Comparison of ENCODE assay signal across 8 cellular contexts in the genomic region with DNA sequence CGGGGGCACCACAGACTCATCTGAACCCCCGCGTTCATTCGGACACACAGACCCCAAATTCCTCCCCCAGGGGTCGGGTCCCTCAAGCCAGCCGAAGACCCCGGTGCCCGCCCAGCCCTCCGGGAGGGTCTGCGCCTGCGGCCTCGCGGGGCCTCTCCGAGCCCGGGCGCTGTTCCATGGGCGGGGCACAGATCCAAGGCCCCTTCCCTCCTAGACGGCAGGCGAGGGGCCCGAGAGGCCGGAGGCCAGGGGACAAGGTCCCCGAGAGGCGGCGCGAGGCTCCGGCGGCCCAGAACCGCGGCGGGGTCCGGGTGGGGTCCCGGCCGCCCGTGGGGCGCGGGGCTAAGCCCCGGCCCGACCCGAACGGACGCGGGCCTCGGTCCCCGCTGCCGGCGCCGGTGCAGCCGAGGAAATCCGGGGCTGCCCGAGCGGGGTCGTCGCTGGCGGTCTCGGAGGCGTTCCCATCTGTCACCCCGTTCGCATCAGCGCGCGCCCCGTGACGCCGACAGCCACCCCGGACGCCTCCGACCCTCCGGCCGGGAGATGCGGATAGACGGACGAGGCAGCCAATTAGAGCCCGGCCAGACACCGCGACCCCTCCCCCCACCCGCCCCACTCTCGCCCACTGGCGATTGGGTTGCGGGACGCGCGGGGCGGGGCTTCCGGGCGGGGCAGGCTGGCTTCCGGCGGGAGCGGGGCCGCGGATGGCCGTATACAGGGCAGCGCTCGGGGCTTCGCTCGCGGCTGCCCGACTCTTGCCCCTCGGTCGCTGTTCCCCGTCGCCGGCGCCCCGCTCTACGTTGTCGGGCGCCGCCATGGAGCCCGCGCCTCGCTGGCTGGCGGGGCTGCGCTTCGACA. TPM values are rescaled to one million over a fixed set of nuclear protein-coding genes. Genes with fewer than 3 reads are reported as not detected.
A peak's percentile ranks its signal among the peaks of the same experiment; 100 is the strongest.
DNase-seq lines count a peak whose midpoint lies in the region; ATAC-seq and TF ChIP-seq lines count a peak whose summit lies in the region.

Gene SELENOO (plus strand): TSS at position 679 of the 858 bp plus-strand sequence. CDS start 26 bp downstream, at position 705.

- H3K9me3 Mint-ChIP-seq in activated CD4-positive, alpha-beta memory T cell treated with anti-CD3 and anti-CD28 coated beads for 36 hours, result no peaks in the 10 kb centered on the region

- 0 to 2% methylated on average over 15 to 44 of the region's 114 CpGs for WGBS in lower leg skin, 2 donors

- intact Hi-C loops in activated CD4-positive, alpha-beta memory T cell treated with anti-CD3 and anti-CD28 coated beads for 36 hours (cut with micrococcal nuclease), result loop anchor here (1.0 kb wide), 2 partner anchors 9 to 15 kb away; partner anchors contain the start of gene TRABD
- intact Hi-C loops in dorsolateral prefrontal cortex (cut with DNase I), result loop anchor here in 1 of 2 donors (10.0 kb wide), 1 partner anchor 266 kb away; no protein-coding TSS in a partner anchor
- intact Hi-C loops in lower leg skin (cut with DNase I; ENCODE audit: low total_unique reads), result loop anchor here (10.0 kb wide), 1 partner anchor 46 kb away; no protein-coding TSS in a partner anchor

- CTCF ChIA-PET in activated CD4-positive, alpha-beta memory T cell treated with anti-CD3 and anti-CD28 coated beads for 36 hours (lab: Charles Lee), result no interaction called here

- POLR2A ChIA-PET in activated CD4-positive, alpha-beta memory T cell treated with anti-CD3 and anti-CD28 coated beads for 36 hours (lab: Charles Lee), result interaction anchor here (2.6 kb wide), 1 partner anchor 9 kb away, joined by 12 read pairs; no protein-coding TSS in a partner anchor

- peak within 1 kb of the TSS in 54 of 59 donors; percentile 7 to 93 (median 78) for H3K27ac ChIP-seq in dorsolateral prefrontal cortex

- H3K4me3 ChIP-seq in AG10803 (ENCODE audit: low read length), result peak within 1 kb of the TSS; percentile 71
- H3K4me3 ChIP-seq in dorsolateral prefrontal cortex, result peak within 1 kb of the TSS; percentile 57 to 98 (median 81)
- peak within 1 kb of the TSS; percentile 44 for H3K4me3 ChIP-seq in lower leg skin (ENCODE audit: low read depth, poor library complexity, severe bottlenecking)

- H3K4me1 Mint-ChIP-seq in activated CD4-positive, alpha-beta memory T cell treated with anti-CD3 and anti-CD28 coated beads for 36 hours (ENCODE audit: low read depth), result peaks cover 22% of the 10 kb centered on the region

- H3K27me3 Mint-ChIP-seq in activated CD4-positive, alpha-beta memory T cell treated with anti-CD3 and anti-CD28 coated beads for 36 hours, result no peaks in the 10 kb centered on the region

- no peak within 1 kb of the TSS for H3K27ac Mint-ChIP-seq in activated CD4-positive, alpha-beta memory T cell treated with anti-CD3 and anti-CD28 coated beads for 36 hours

- DNase-seq in AG10803 (ENCODE audit: low read depth), result peak; percentile 83
- DNase-seq in NCI-H774 (lab: John Stamatoyannopoulos, UW), result peak; percentile 46
- peak; percentile 94 for DNase-seq in activated CD4-positive, alpha-beta memory T cell treated with anti-CD3 and anti-CD28 coated beads for 36 hours
- DNase-seq in dorsolateral prefrontal cortex, result peak; percentile 84 to 95 (median 92)
- peak; percentile 82 to 98 for DNase-seq in lower leg skin (ENCODE audit: low spot score in 2 of 2)
- peak; percentile 87 to 91 for DNase-seq in stimulated activated CD4-positive, alpha-beta T cell treated with anti-CD3 and anti-CD28 coated beads, Interleukin-4, amount 100 ng/mL, for 4 hours

- H3K36me3 Mint-ChIP-seq in activated CD4-positive, alpha-beta memory T cell treated with anti-CD3 and anti-CD28 coated beads for 36 hours, result peaks cover 21% of the 10 kb centered on the region

- peak; percentile 61 for ATAC-seq in GM19043 (IDR thresholded peaks at IDR 0.05; ENCODE audit: low read depth, unreplicated experiment)
- ATAC-seq in HG03432 (IDR thresholded peaks at IDR 0.05; ENCODE audit: unreplicated experiment), result peak; percentile 67

- peak within 1 kb of the TSS; percentile 79 for H3K4me3 Mint-ChIP-seq in activated CD4-positive, alpha-beta memory T cell treated with anti-CD3 and anti-CD28 coated beads for 36 hours

- peak in 1 of 2 donors; percentile 47 for TF ChIP-seq POLR2A in lower leg skin (IDR thresholded peaks at IDR 0.05)

- TF ChIP-seq CTCF in AG10803 (conservative IDR thresholded peaks at IDR 0.05; ENCODE audit: low read length), result no peak
- TF ChIP-seq CTCF in dorsolateral prefrontal cortex (IDR thresholded peaks at IDR 0.05 in 54 of 56, conservative IDR thresholded peaks at IDR 0.05 in 2 of 56; ENCODE audit: low read depth in 1 of 56, partially characterized antibody in 56 of 56), result peak in 12 of 56 donors; percentile 8 to 20 (median 14)
- TF ChIP-seq CTCF in lower leg skin (IDR thresholded peaks at IDR 0.05), result no peak

- H3K27me3 ChIP-seq in dorsolateral prefrontal cortex, result no peaks in the 10 kb centered on the region

RNA-seq across cellular contexts. Expression of gene SELENOO, which starts in this region (rescaled TPM):
- 10 to 100 TPM; 18.8 to 19.7 TPM for total RNA-seq in activated CD4-positive, alpha-beta memory T cell treated with anti-CD3 and anti-CD28 coated beads for 36 hours
- 10 to 100 TPM; 21.8 to 41.6 (median 30.1) TPM for total RNA-seq in dorsolateral prefrontal cortex
- total RNA-seq in lower leg skin, result 10 to 100 TPM; 33.3 to 52.3 (median 43.1) TPM

Comparison
In these comparisons a context has a peak if more than half of its experiments do, and no peak if none do; other contexts are left out.
1. Peak in every context shown above with its lines: DNase-seq, ATAC-seq, H3K4me3 ChIP-seq and H3K27ac ChIP-seq.